Comparison of ENCODE assay signal across 1 cellular context in the genomic region with DNA sequence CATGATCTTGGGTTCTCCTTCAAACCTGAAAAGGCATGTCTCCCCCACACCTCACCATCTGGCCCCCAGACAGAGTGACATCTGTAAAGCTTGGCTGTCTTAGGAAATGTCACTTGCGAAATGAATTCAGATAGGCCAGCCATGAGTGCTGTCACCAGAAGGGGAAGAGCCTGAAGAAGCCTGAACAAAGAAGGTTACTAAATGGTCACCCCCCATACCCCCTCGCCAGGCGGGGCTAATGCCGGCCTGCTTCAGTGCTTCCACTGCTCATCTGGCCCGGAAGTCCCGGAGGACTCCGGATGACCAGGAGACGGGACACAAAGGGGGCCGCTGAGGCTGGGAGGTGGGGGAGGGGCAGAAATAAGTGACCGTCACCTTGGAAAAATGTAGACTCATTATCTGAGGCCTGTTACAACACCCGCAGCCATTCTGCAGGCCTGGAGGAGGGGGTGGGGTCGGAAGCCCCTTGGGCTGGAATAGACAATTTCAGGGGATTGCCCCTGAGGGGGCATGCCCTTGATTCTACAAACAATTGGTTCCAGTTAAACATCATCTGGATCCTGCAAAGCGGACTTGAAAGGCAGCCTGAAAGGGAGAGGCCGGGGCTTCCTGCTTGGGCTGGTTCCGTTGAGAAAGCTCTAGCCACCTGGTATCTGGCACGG.
TF ChIP-seq lines count a peak whose summit lies in the region.

No MANE protein-coding gene starts in this region.

TF ChIP-seq in HepG2, 621 proteins besides CTCF, POLR2A, EP300 and RAD21:
- peak; percentile 23 for TF ChIP-seq AGO2 (optimal IDR thresholded peaks at IDR 0.05; ENCODE audit: low read depth, low read length)
- TF ChIP-seq FOSL1 (CRISPR knock-in tag; IDR thresholded peaks at IDR 0.05; ENCODE audit: borderline replicate concordance) = no peak
